ENCODE assay signal across 8 cellular contexts in genomic region chr20:25223179-25223661, GRCh38. TPM values are rescaled to one million over a fixed set of nuclear protein-coding genes. Genes with fewer than 3 reads are reported as not detected.
DNase-seq lines count a peak whose midpoint lies in the region; ATAC-seq and TF ChIP-seq lines count a peak whose summit lies in the region.

No MANE protein-coding gene starts in this region.

- peaks cover 9% of the 10 kb centered on the region for H3K4me1 Mint-ChIP-seq in activated CD8-positive, alpha-beta T cell treated with anti-CD3 and anti-CD28 coated beads for 36 hours (ENCODE audit: low read depth)

- H3K27me3 ChIP-seq in right atrium auricular region (no peaks in the 10 kb centered on the region), stomach (no peaks in the 10 kb centered on the region)

- H3K4me3 Mint-ChIP-seq in activated CD8-positive, alpha-beta T cell treated with anti-CD3 and anti-CD28 coated beads for 36 hours = no peak overlapping the region

- H3K4me1 ChIP-seq in right atrium auricular region (peaks cover 2 to 65% of the 10 kb centered on the region in 2 donors), stomach (peaks cover 17 to 34% (median 31%) of the 10 kb centered on the region in 4 donors)

- H3K27ac Mint-ChIP-seq in activated CD8-positive, alpha-beta T cell treated with anti-CD3 and anti-CD28 coated beads for 36 hours = peak overlapping the region; percentile 68

- no peaks in the 10 kb centered on the region for H3K9me3 Mint-ChIP-seq in activated CD8-positive, alpha-beta T cell treated with anti-CD3 and anti-CD28 coated beads for 36 hours

- peak; percentile 29 for TF ChIP-seq CTCF in AG09309 (IDR thresholded peaks at IDR 0.05; ENCODE audit: control insufficient read depth, insufficient read depth, low read depth, low read length, missing control alignments)
- TF ChIP-seq CTCF in activated CD8-positive, alpha-beta T cell treated with anti-CD3 and anti-CD28 coated beads for 36 hours (IDR thresholded peaks at IDR 0.05) = no peak
- no peak for TF ChIP-seq CTCF in right atrium auricular region (IDR thresholded peaks at IDR 0.05)
- TF ChIP-seq CTCF in stomach (IDR thresholded peaks at IDR 0.05) = peak in 2 of 7 experiments; percentile 28 to 32

- CTCF ChIA-PET in activated CD8-positive, alpha-beta T cell treated with anti-CD3 and anti-CD28 coated beads for 36 hours (lab: Charles Lee) = interaction anchor here (1.0 to 1.6 kb wide), 2 partner anchors 9 to 36 kb away, joined by 3 to 5 read pairs; no protein-coding TSS in a partner anchor

- DNase-seq in AG09309 (ENCODE audit: low read depth) (peak; percentile 52), HK-2 (ENCODE audit: unreplicated experiment) (peak; percentile 95), right atrium auricular region (ENCODE audit: low spot score) (no peak), stomach (peak; percentile 69), foreskin melanocyte (no peak), Ammon's horn (ENCODE audit: low spot score) (no peak)
- peak; percentile 79 for DNase-seq in activated CD8-positive, alpha-beta T cell treated with anti-CD3 and anti-CD28 coated beads for 36 hours

- POLR2A ChIA-PET in activated CD8-positive, alpha-beta T cell treated with anti-CD3 and anti-CD28 coated beads for 36 hours (lab: Charles Lee) = interaction anchor here (0.8 to 1.3 kb wide), 2 partner anchors 14 to 16 kb away, joined by 3 to 5 read pairs; no protein-coding TSS in a partner anchor

- no peaks in the 10 kb centered on the region for H3K27me3 Mint-ChIP-seq in activated CD8-positive, alpha-beta T cell treated with anti-CD3 and anti-CD28 coated beads for 36 hours

- H3K4me3 ChIP-seq in AG09309 (ENCODE audit: control insufficient read depth, low read depth, low read length) (no peak overlapping the region), right atrium auricular region (no peak overlapping the region), stomach (no peak overlapping the region)

- no peak for TF ChIP-seq POLR2A in stomach (IDR thresholded peaks at IDR 0.05)

- H3K27ac ChIP-seq in right atrium auricular region = peak overlapping the region; percentile 88 to 96
- peak overlapping the region in 4 of 5 donors; percentile 41 to 70 (median 46) for H3K27ac ChIP-seq in stomach

- peak; percentile 96 for ATAC-seq in activated CD8-positive, alpha-beta T cell treated with anti-CD3 and anti-CD28 coated beads for 36 hours
- ATAC-seq in GM19395 (IDR thresholded peaks at IDR 0.05; ENCODE audit: unreplicated experiment) = no peak

- H3K36me3 Mint-ChIP-seq in activated CD8-positive, alpha-beta T cell treated with anti-CD3 and anti-CD28 coated beads for 36 hours (ENCODE audit: low read depth) = no peaks in the 10 kb centered on the region

- H3K9me3 ChIP-seq in right atrium auricular region (no peaks in the 10 kb centered on the region), stomach (no peaks in the 10 kb centered on the region)

- peaks cover 54% of the 10 kb centered on the region for H3K36me3 ChIP-seq in right atrium auricular region
- H3K36me3 ChIP-seq in stomach = peaks cover 10 to 73% (median 56%) of the 10 kb centered on the region in 4 donors

- intact Hi-C loops in activated CD8-positive, alpha-beta T cell treated with anti-CD3 and anti-CD28 coated beads for 36 hours (cut with micrococcal nuclease) = no loop called here
- intact Hi-C loops in stomach (cut with DNase I; ENCODE audit: low total_unique reads) = no loop called here

- no peak for TF ChIP-seq EP300 in stomach (IDR thresholded peaks at IDR 0.05)

- 55 to 67% (median 64%) methylated on average over 8 of the region's 8 CpGs for WGBS in stomach, 5 donors

RNA-seq across cellular contexts. Expression of gene PYGB, which starts 24.7 kb away (rescaled TPM):
- 10 to 100 TPM; 26.1 to 26.5 TPM for total RNA-seq in activated CD8-positive, alpha-beta T cell treated with anti-CD3 and anti-CD28 coated beads for 36 hours
- total RNA-seq in right atrium auricular region (100 to 1,000 TPM; 145 to 174 TPM), stomach (100 to 1,000 TPM in 2 of 5 donors, 10 to 100 TPM in 3; 34.4 to 116 (median 78.8) TPM)
- 10 to 100 TPM; 23.1 to 34.0 (median 28.8) TPM for polyA plus RNA-seq in stomach

RNA-seq across cellular contexts. Expression of gene ENTPD6, which starts 27.7 kb away (rescaled TPM):
- total RNA-seq in activated CD8-positive, alpha-beta T cell treated with anti-CD3 and anti-CD28 coated beads for 36 hours = 10 to 100 TPM; 39.4 to 42.8 TPM
- total RNA-seq in right atrium auricular region = 100 to 1,000 TPM in 1 of 2 donors, 10 to 100 TPM in 1; 75.9 to 116 TPM
- 100 to 1,000 TPM in 3 of 5 donors, 10 to 100 TPM in 2; 44.2 to 110 (median 104) TPM for total RNA-seq in stomach
- 10 to 100 TPM; 38.5 to 56.6 (median 40.7) TPM for polyA plus RNA-seq in stomach

Comparison
In these comparisons a context has a peak if more than half of its experiments do, and no peak if none do; other contexts are left out.
1. DNase-seq: peak in AG09309 (single experiment), HK-2 (single experiment), activated CD8-positive, alpha-beta T cell treated with anti-CD3 and anti-CD28 coated beads for 36 hours (single experiment) and stomach (single experiment); none in right atrium auricular region (single experiment), foreskin melanocyte (single experiment) and Ammon's horn (single experiment).